ENCODE assay signal across 23 cellular contexts in the genomic region with DNA sequence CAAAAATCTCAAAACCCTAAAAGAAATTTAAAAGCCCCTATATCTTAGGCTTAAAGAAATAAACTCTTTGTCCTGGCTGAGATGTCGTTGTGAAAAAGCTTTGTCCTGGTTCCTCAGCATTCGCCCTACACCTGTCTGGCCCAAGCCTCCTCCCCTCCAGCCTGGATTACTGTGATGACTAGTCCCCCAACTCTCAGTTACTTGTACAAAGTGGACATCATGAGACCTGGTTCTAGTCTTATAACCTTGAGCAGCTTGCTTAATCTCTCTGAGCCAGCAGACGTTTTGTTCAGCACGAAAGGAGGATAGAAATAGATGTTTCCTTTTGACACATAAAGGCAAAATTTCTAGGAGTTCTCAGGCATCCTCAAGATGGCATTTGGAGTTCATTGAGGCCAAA.
"Had no signal": no experiment of that assay in that cellular context is flagged by ENCODE, and none has a peak within 500 bp of the region (broad histone marks: within the 10 kb centered on the region; RNA-seq: fewer than 3 reads in every experiment).

No MANE protein-coding gene starts in this region.

- H3K27me3 ChIP-seq: SJSA1 had no signal

- H3K36me3 ChIP-seq: SJSA1 had no signal

- FAIRE-seq: HTR-8/SVneo, RCC 7860 had no signal

- H3K9me3 ChIP-seq: SJSA1 had no signal

- H3K4me2 ChIP-seq: KMS-11 had no signal

- H3K27ac ChIP-seq: HL-60, KMS-11, SJSA1, SK-N-MC had no signal

- H3K4me3 ChIP-seq: SJSA1, SK-N-MC had no signal

- H3K9ac ChIP-seq: KMS-11 had no signal

- DNase-seq: Kasumi-1, NCI-H1048, NCI-H1105 treated with DMSO at 0.1 percent for 48 hours, NCI-H1417 treated with DMSO at 0.1 percent for 48 hours, NCI-H146, NCI-H1694 treated with DMSO at 0.1 percent for 48 hours, NCI-H1930, NCI-H2081, NCI-H2107, NCI-H2227 treated with DMSO at 0.1 percent for 48 hours, NCI-H510A, NCI-H524 treated with DMSO at 0.1 percent for 48 hours, NCI-H69, NCI-H774, Right ventricle myocardium superior, RPMI8226, SIG-M5 had no signal
